Comparison of ENCODE assay signal across 16 cellular contexts in the genomic region with DNA sequence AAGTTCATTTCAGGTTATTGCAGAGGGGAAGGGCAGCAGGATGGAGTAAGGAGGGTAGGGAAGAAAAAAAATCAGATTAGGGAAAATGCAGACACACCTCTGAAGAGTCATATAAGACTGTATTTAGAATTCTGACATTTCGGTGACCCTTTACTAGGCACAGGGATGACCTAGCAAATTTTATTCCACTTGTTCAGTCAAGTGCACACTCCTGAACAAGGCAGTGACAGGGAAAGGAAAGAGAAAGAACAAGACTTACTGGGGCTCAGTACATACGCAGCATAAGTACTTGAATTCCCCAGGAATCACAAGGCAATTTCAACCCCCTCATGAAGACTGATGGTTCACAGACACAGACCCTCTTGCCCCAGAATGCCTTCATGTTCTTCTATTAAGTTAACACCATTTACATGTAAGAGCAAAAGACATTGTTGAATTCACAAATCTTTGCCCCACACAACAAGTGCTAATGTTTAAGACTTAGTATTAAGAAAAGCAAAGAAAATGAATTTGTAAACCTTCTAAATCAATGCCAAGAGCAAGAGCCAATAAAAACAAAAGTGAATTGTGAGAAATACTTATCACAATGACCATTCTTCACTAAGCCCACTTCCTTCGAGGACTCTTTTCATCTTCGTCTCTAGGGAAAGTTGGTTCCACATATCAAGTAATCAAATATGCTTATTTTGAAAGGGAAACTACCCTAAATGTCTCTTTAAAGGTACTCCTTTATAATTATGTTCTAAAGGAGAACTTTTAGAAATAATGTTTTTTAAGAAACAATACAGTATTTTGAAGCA. TPM values are rescaled to one million over a fixed set of nuclear protein-coding genes. Genes with fewer than 3 reads are reported as not detected.
DNase-seq lines count a peak whose midpoint lies in the region; ATAC-seq, FAIRE-seq and TF ChIP-seq lines count a peak whose summit lies in the region.
"Had no signal": no experiment of that assay in that cellular context is flagged by ENCODE, and none has a peak within 500 bp of the region (broad histone marks: within the 10 kb centered on the region; RNA-seq: fewer than 3 reads in every experiment).

No MANE protein-coding gene starts in this region.

- CTCF ChIA-PET in naive thymus-derived CD4-positive, alpha-beta T cell (lab: Charles Lee) = no interaction called here

- no peaks in the 10 kb centered on the region for H3K36me3 Mint-ChIP-seq in naive thymus-derived CD4-positive, alpha-beta T cell

- H3K27ac Mint-ChIP-seq in naive thymus-derived CD4-positive, alpha-beta T cell = no peak overlapping the region
- H3K27ac Mint-ChIP-seq: IgD-negative memory B cell, nephron progenitor cell had no signal

- H3K9me3 ChIP-seq in left ventricle myocardium inferior (replicated peaks) (no peaks in the 10 kb centered on the region), psoas muscle (no peaks in the 10 kb centered on the region)
- H3K9me3 ChIP-seq in naive thymus-derived CD4-positive, alpha-beta T cell (ENCODE audit: control insufficient read depth in 2 of 3, low read length in 3 of 3) = no peaks in the 10 kb centered on the region
- H3K9me3 ChIP-seq: spleen had no signal

- H3K27me3 ChIP-seq in bronchial epithelial cell (ENCODE audit: control insufficient read depth, insufficient read depth, low read length) (no peaks in the 10 kb centered on the region), left ventricle myocardium inferior (ENCODE audit: low read depth) (no peaks in the 10 kb centered on the region), psoas muscle (ENCODE audit: insufficient read depth in 3 of 3, low read length in 2 of 3) (no peaks in the 10 kb centered on the region)
- H3K27me3 ChIP-seq in naive thymus-derived CD4-positive, alpha-beta T cell (ENCODE audit: control insufficient read depth in 2 of 2, insufficient read depth in 2 of 2, low read length in 2 of 2) = no peaks in the 10 kb centered on the region
- H3K27me3 ChIP-seq: spleen had no signal

- no peak for ATAC-seq in psoas muscle
- no peak for ATAC-seq in naive thymus-derived CD4-positive, alpha-beta T cell

- H3K9me3 Mint-ChIP-seq in naive thymus-derived CD4-positive, alpha-beta T cell = peaks cover 0 to 2% (median 0%) of the 10 kb centered on the region in 11 donors
- H3K9me3 Mint-ChIP-seq: IgD-negative memory B cell, nephron progenitor cell had no signal

- H3K4me3 Mint-ChIP-seq in naive thymus-derived CD4-positive, alpha-beta T cell = no peak overlapping the region
- H3K4me3 Mint-ChIP-seq: nephron progenitor cell had no signal

- FAIRE-seq in bronchial epithelial cell (lab: Jason Lieb, UNC) = no peak
- FAIRE-seq: urothelium cell line had no signal

- TF ChIP-seq CTCF in bronchial epithelial cell (IDR thresholded peaks at IDR 0.05; ENCODE audit: insufficient read depth, low read length, severe bottlenecking) (no peak), left ventricle myocardium inferior (IDR thresholded peaks at IDR 0.05; ENCODE audit: borderline replicate concordance) (no peak), psoas muscle (IDR thresholded peaks at IDR 0.05) (no peak)

- peaks cover 64% of the 10 kb centered on the region for H3K4me1 ChIP-seq in left ventricle myocardium inferior
- no peaks in the 10 kb centered on the region for H3K4me1 ChIP-seq in psoas muscle
- no peaks in the 10 kb centered on the region for H3K4me1 ChIP-seq in naive thymus-derived CD4-positive, alpha-beta T cell (ENCODE audit: control insufficient read depth in 2 of 2, insufficient read depth in 2 of 2, low read length in 2 of 2)

- DNase-seq in Caki2 (ENCODE audit: low read depth) = peak; percentile 30
- DNase-seq in bronchial epithelial cell (ENCODE audit: low read depth) = peak; percentile 20
- no peak for DNase-seq in left ventricle myocardium inferior
- DNase-seq in psoas muscle = no peak
- DNase-seq in SKM-1 (lab: John Stamatoyannopoulos, UW; ENCODE audit: unreplicated experiment) = no peak
- DNase-seq in naive thymus-derived CD4-positive, alpha-beta T cell = no peak
- no peak for DNase-seq in OCI-M2 (lab: John Stamatoyannopoulos, UW; ENCODE audit: unreplicated experiment)
- no peak for DNase-seq in activated CD4-positive, CD25-positive, alpha-beta regulatory T cell (lab: John Stamatoyannopoulos, UW)
- DNase-seq: activated CD4-positive, alpha-beta T cell treated with anti-CD3 and anti-CD28 coated beads, Interleukin-2, amount 50 U/mL, for 48 hours; activated effector memory CD4-positive, alpha-beta T cell treated with Interleukin-2 at 50 U/mL for 16 hours; NCI-H510A treated with DMSO at 0.1 percent for 48 hours; nephron progenitor cell; spleen; T-helper 9 cell had no signal

- peaks cover 0 to 5% (median 0%) of the 10 kb centered on the region in 5 donors for H3K27me3 Mint-ChIP-seq in naive thymus-derived CD4-positive, alpha-beta T cell
- H3K27me3 Mint-ChIP-seq: IgD-negative memory B cell had no signal

- H3K36me3 ChIP-seq in bronchial epithelial cell (ENCODE audit: control insufficient read depth, insufficient read depth, low read length) (no peaks in the 10 kb centered on the region), left ventricle myocardium inferior (no peaks in the 10 kb centered on the region), psoas muscle (ENCODE audit: insufficient read depth in 1 of 2, low read depth in 1 of 2) (no peaks in the 10 kb centered on the region)
- no peaks in the 10 kb centered on the region for H3K36me3 ChIP-seq in naive thymus-derived CD4-positive, alpha-beta T cell (ENCODE audit: control insufficient read depth in 2 of 3, insufficient read depth in 3 of 3, low read length in 3 of 3)
- H3K36me3 ChIP-seq: spleen had no signal

- H3K27ac ChIP-seq in left ventricle myocardium inferior (replicated peaks) (peak overlapping the region; percentile 70), psoas muscle (peak overlapping the region; percentile 33)
- H3K27ac ChIP-seq in naive thymus-derived CD4-positive, alpha-beta T cell (ENCODE audit: low read depth, low read length) = no peak overlapping the region
- H3K27ac ChIP-seq: spleen had no signal

- H3K4me3 ChIP-seq in bronchial epithelial cell (ENCODE audit: low read depth, low read length) (no peak overlapping the region), left ventricle myocardium inferior (peak overlapping the region; percentile 8), psoas muscle (no peak overlapping the region)
- no peak overlapping the region for H3K4me3 ChIP-seq in naive thymus-derived CD4-positive, alpha-beta T cell (ENCODE audit: low read length)
- H3K4me3 ChIP-seq: spleen had no signal

- 58 to 59% (median 58%) methylated on average over 4 of the region's 4 CpGs for WGBS in psoas muscle, 3 donors

- in situ Hi-C loops in Caki2 (cut with HindIII; ENCODE audit: low pct_unique_long_range_greater_than_20kb, low sequenced_read_pairs) = no loop called here

- POLR2A ChIA-PET in naive thymus-derived CD4-positive, alpha-beta T cell (lab: Charles Lee) = no interaction called here

- intact Hi-C loops in left ventricle myocardium inferior (cut with micrococcal nuclease) = no loop called here
- intact Hi-C loops in psoas muscle (cut with DNase I) = no loop called here
- intact Hi-C loops in naive thymus-derived CD4-positive, alpha-beta T cell (cut with micrococcal nuclease) = no loop called here

- H3K4me1 Mint-ChIP-seq in naive thymus-derived CD4-positive, alpha-beta T cell = no peaks in the 10 kb centered on the region
- H3K4me1 Mint-ChIP-seq: nephron progenitor cell had no signal

RNA-seq across cellular contexts. Expression of a gene that starts 47.0 kb away (rescaled TPM):
- 4.1 and 16.4 TPM in 2 replicates for total RNA-seq in Caki2 (2014; rRNA removed; shearing (Covaris generic); ENCODE audit: low replicate concordance)
- 10.5 and 18.9 TPM in 2 replicates for total RNA-seq in bronchial epithelial cell
- total RNA-seq in left ventricle myocardium inferior = 15.3 TPM
- total RNA-seq in psoas muscle = 1 to 10 TPM; 3.4 to 6.1 (median 4.6) TPM
- 1 to 10 TPM; 1.5 to 1.9 (median 1.5) TPM for polyA plus RNA-seq in psoas muscle
- total RNA-seq in naive thymus-derived CD4-positive, alpha-beta T cell = 1 to 10 TPM in 2 of 5 experiments, under 1 TPM in 2, not detected in 1; 0.27 to 8.0 (median 1.7) TPM
- under 1 TPM in 1 of 2 donors, not detected in 1; 0.22 TPM for polyA plus RNA-seq in naive thymus-derived CD4-positive, alpha-beta T cell

Comparison
In these comparisons a context has a peak if more than half of its experiments do, and no peak if none do; other contexts are left out.
1. DNase-seq: peak in Caki2 (single experiment) and bronchial epithelial cell (single experiment); none in left ventricle myocardium inferior (single experiment), psoas muscle (0 of 2), SKM-1 (single experiment), naive thymus-derived CD4-positive, alpha-beta T cell (0 of 9), OCI-M2 (single experiment) and activated CD4-positive, CD25-positive, alpha-beta regulatory T cell (0 of 4).